Comparison of ENCODE assay signal across 6 cellular contexts in the genomic region with DNA sequence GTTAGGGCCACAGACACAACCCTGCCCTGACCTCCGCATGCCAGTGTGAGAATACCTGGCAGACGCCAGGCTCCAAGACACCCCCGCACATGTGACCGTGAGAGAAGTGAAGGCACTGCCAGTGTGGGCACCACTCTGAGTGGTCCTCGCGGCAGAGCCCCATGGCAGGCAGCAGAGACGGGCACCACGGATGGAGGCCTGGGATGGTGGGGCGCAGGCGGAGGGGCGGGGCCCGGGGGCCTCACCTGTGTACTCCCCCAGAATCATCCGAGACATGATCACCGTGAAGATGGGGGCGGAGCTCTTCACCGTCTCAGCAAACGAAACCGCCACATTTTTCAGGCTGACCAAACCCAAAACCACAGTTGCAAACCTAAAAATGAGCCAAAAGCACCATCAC. TPM values are rescaled to one million over a fixed set of nuclear protein-coding genes. Genes with fewer than 3 reads are reported as not detected.
DNase-seq lines count a peak whose midpoint lies in the region; ATAC-seq, FAIRE-seq and TF ChIP-seq lines count a peak whose summit lies in the region.
"Not testable (repeated sequence)": the region's sequence is repeated elsewhere in the genome, so short reads cannot be mapped to it uniquely, and the experiment has no call there.

No MANE protein-coding gene starts in this region.

- POLR2A ChIA-PET in OCI-LY7 (lab: Charles Lee); K562 (lab: Yijun Ruan, JAX): not testable (repeated sequence)

- H3K4me2 ChIP-seq in OCI-LY7 (ENCODE audit: low read length), result peak overlapping the region; percentile 55; the same call in 1 of the 2 replicates
- H3K4me2 ChIP-seq in K562 (ENCODE audit: insufficient read depth, low read length), result not testable (repeated sequence)

- not testable (repeated sequence) for H3K27me3 ChIP-seq in K562 (ENCODE audit: control insufficient read depth in 2 of 2, insufficient read depth in 2 of 2, low read length in 2 of 2); lower lobe of right lung (ENCODE audit: low read depth)

- H3K9me3 Mint-ChIP-seq in stimulated activated memory B cell treated with anti-CD40 and anti-IgM and Interleukin-4, amounts not matched to agents 10 μg/mL and 1 μg/mL and 100 μg/mL, for 72 hours, result not testable (repeated sequence)

- not testable (repeated sequence) for H3K27me3 Mint-ChIP-seq in stimulated activated memory B cell treated with anti-CD40 and anti-IgM and Interleukin-4, amounts not matched to agents 10 μg/mL and 1 μg/mL and 100 μg/mL, for 72 hours

- H2AFZ ChIP-seq in OCI-LY7 (ENCODE audit: low read length); K562 (ENCODE audit: low read depth, low read length): not testable (repeated sequence)

- H3K4me3 ChIP-seq in OCI-LY7 (ENCODE audit: low read depth, low read length, poor library complexity, severe bottlenecking); K562; lower lobe of right lung: not testable (repeated sequence)

- CTCF ChIA-PET in OCI-LY7 (lab: Charles Lee; ENCODE audit: unreplicated experiment); K562 (lab: Yijun Ruan, JAX; ENCODE audit: low intra/inter-chr PET ratio): not testable (repeated sequence)

- H3K9me1 ChIP-seq in K562 (ENCODE audit: control insufficient read depth, insufficient read depth, low read length), result not testable (repeated sequence)

- not testable (repeated sequence) for H3K4me3 Mint-ChIP-seq in stimulated activated memory B cell treated with anti-CD40 and anti-IgM and Interleukin-4, amounts not matched to agents 10 μg/mL and 1 μg/mL and 100 μg/mL, for 72 hours

- H3K27ac ChIP-seq in OCI-LY7 (ENCODE audit: low read depth, low read length, poor library complexity, severe bottlenecking), result peak overlapping the region; percentile 40
- H3K27ac ChIP-seq in K562 (ENCODE audit: extremely low read depth, low read depth, low read length); lower lobe of right lung: not testable (repeated sequence)

- H3K79me2 ChIP-seq in OCI-LY7 (ENCODE audit: insufficient read depth, low read depth, low read length), result not testable (repeated sequence)
- peaks cover 15% of the 10 kb centered on the region for H3K79me2 ChIP-seq in K562 (ENCODE audit: control insufficient read depth, insufficient read depth, low read length)

- in situ Hi-C loops in K562 (cut with MboI), result not testable (repeated sequence)

- TF ChIP-seq POLR2A in K562 (conservative IDR thresholded peaks at IDR 0.05), result not testable (repeated sequence)

- ATAC-seq in HG02885 (IDR thresholded peaks at IDR 0.05; ENCODE audit: poor library complexity, unreplicated experiment) (peak; percentile 33), lower lobe of right lung (peak in 1 of 2 donors; percentile 29)
- ATAC-seq in K562, result not testable (repeated sequence)
- ATAC-seq in stimulated activated memory B cell treated with anti-CD40 and anti-IgM and Interleukin-4, amounts not matched to agents 10 μg/mL and 1 μg/mL and 100 μg/mL, for 72 hours, result peak; percentile 4

- peaks cover 20% of the 10 kb centered on the region; the same call in 1 of the 2 replicates for H3K36me3 ChIP-seq in OCI-LY7 (ENCODE audit: insufficient read depth, low read length)
- H3K36me3 ChIP-seq in K562 (ENCODE audit: control insufficient read depth, insufficient read depth, low read length), result peaks cover 16% of the 10 kb centered on the region; the same call in 2 of the 3 replicates
- peaks cover 24% of the 10 kb centered on the region for H3K36me3 ChIP-seq in lower lobe of right lung

- H3K9me2 ChIP-seq in OCI-LY7 (ENCODE audit: insufficient read depth, low read length), result not testable (repeated sequence)

- H3K4me1 ChIP-seq in OCI-LY7 (ENCODE audit: insufficient read depth, low read length, poor library complexity, severe bottlenecking) (peaks cover 35% of the 10 kb centered on the region), K562 (replicated peaks in 1 of 2; ENCODE audit: control insufficient read depth in 2 of 2, insufficient read depth in 2 of 2, low read length in 2 of 2) (peaks cover 0 to 20% of the 10 kb centered on the region in 2 experiments; a peak in 3 of 5 replicates)
- not testable (repeated sequence) for H3K4me1 ChIP-seq in lower lobe of right lung

- H3K36me3 Mint-ChIP-seq in stimulated activated memory B cell treated with anti-CD40 and anti-IgM and Interleukin-4, amounts not matched to agents 10 μg/mL and 1 μg/mL and 100 μg/mL, for 72 hours, result peaks cover 10% of the 10 kb centered on the region

- H3K9ac ChIP-seq in K562 (ENCODE audit: insufficient read depth in 1 of 2, low read depth in 2 of 2, low read length in 2 of 2), result not testable (repeated sequence)

- not testable (repeated sequence) for TF ChIP-seq EP300 in K562 (IDR thresholded peaks at IDR 0.05; ENCODE audit: low read length)

- not testable (repeated sequence) for BruUV-seq in OCI-LY7 (replicated peaks; lab: Mats Ljungman, UMichigan); K562 (replicated peaks; lab: Mats Ljungman, UMichigan)

- peak; percentile 97 for FAIRE-seq in GM18507 (lab: Jason Lieb, UNC)
- peak; percentile 29 for FAIRE-seq in K562 (lab: Jason Lieb, UNC)

- not testable (repeated sequence) for H3K9me3 ChIP-seq in OCI-LY7 (ENCODE audit: low read length); K562 (replicated peaks; ENCODE audit: control insufficient read depth, insufficient read depth, low read depth, low read length); lower lobe of right lung

- intact Hi-C loops in OCI-LY7 (cut with micrococcal nuclease; ENCODE audit: unreplicated experiment); K562 (cut with micrococcal nuclease); lower lobe of right lung (cut with DNase I): not testable (repeated sequence)

- 100% methylated on average over 3 of the region's 18 CpGs for WGBS in K562 (ENCODE audit: insufficient coverage, low coverage, missing lambda C conversion rate)

- TF ChIP-seq RAD21 in K562 (CRISPR knock-in tag; conservative IDR thresholded peaks at IDR 0.05 in 1 of 2, IDR thresholded peaks at IDR 0.05 in 1 of 2), result not testable (repeated sequence)

- TF ChIP-seq CTCF in OCI-LY7 (conservative IDR thresholded peaks at IDR 0.05; ENCODE audit: low read length); K562 (IDR thresholded peaks at IDR 0.05 in 2 of 3, conservative IDR thresholded peaks at IDR 0.05 in 1 of 3; ENCODE audit: insufficient read depth in 2 of 3, low read depth in 1 of 3, low read length in 3 of 3); lower lobe of right lung (IDR thresholded peaks at IDR 0.05): not testable (repeated sequence)

- H4K20me1 ChIP-seq in OCI-LY7 (ENCODE audit: insufficient read depth, low read length); K562 (replicated peaks; ENCODE audit: control insufficient read depth, insufficient read depth, low read length): not testable (repeated sequence)

- DNase-seq in GM18507 (ENCODE audit: extremely low spot score, insufficient read length, low read depth); OCI-LY7 (ENCODE audit: low spot score); K562 (ENCODE audit: extremely low read depth in 1 of 4, low spot score in 3 of 4): not testable (repeated sequence)
- peak; percentile 14 for DNase-seq in lower lobe of right lung

- not testable (repeated sequence) for H3K27ac Mint-ChIP-seq in stimulated activated memory B cell treated with anti-CD40 and anti-IgM and Interleukin-4, amounts not matched to agents 10 μg/mL and 1 μg/mL and 100 μg/mL, for 72 hours

- H3K4me1 Mint-ChIP-seq in stimulated activated memory B cell treated with anti-CD40 and anti-IgM and Interleukin-4, amounts not matched to agents 10 μg/mL and 1 μg/mL and 100 μg/mL, for 72 hours, result peaks cover 36% of the 10 kb centered on the region

RNA-seq across cellular contexts. Expression of a gene that starts 16.4 kb away (rescaled TPM):
- 21.6 and 24.0 TPM in 2 replicates for total RNA-seq in OCI-LY7 (2014; rRNA removed; shearing (Covaris generic))
- total RNA-seq in OCI-LY7 (2022) (44.2 and 51.5 TPM in 2 replicates), K562 (2014; rRNA removed) (28.3 and 29.8 TPM in 2 replicates), K562 (2014; rRNA removed; fragmentation: Illumina TruSeq; extraction: Trizol) (13.3 and 18.5 TPM in 2 replicates), K562 (2015; rRNA removed; fragmentation: Illumina TruSeq; extraction: Trizol) (18.6 and 19.5 TPM in 2 replicates), K562 (2021) (27.7 and 34.7 TPM in 2 replicates), lower lobe of right lung (23.0 TPM)
- total RNA-seq in K562 (2011; cell fraction: chromatin; rRNA removed; ENCODE audit: low replicate concordance), result 24.3 and 27.2 TPM in 2 replicates
- 12.2 and 15.8 TPM in 2 replicates for total RNA-seq in K562 (2011; cell fraction: nucleolus; rRNA removed)
- total RNA-seq in K562 (2011; cell fraction: nucleoplasm; rRNA removed), result 12.0 TPM in 2 replicates
- polyA plus RNA-seq in K562 (2011; rRNA removed) (6.2 and 6.5 TPM in 2 replicates), K562 (2014; fragmentation: Illumina TruSeq; extraction: Trizol) (50.8 and 52.2 TPM in 2 replicates), K562 (2014; fragmentation: Nextera tagmentation; extraction: Ambion mirVana) (1 to 10 TPM; 2.8 to 3.1 TPM), K562 (2014; rRNA removed) (33.1 and 42.2 TPM in 2 replicates)
- 6.4 and 10.3 TPM in 2 replicates for polyA plus RNA-seq in K562 (2011; cell fraction: cytosol; rRNA removed)
- polyA plus RNA-seq in K562 (2011; cell fraction: nucleus; rRNA removed), result 28.0 and 40.4 TPM in 2 replicates
- 42.4 and 48.6 TPM in 2 replicates for polyA plus RNA-seq in K562 (2012)
- 2.8 and 3.3 TPM in 2 replicates for polyA minus RNA-seq in K562 (2011; rRNA and poly(A)+ RNA removed)
- 5.3 and 6.9 TPM in 2 replicates for polyA minus RNA-seq in K562 (2011; cell fraction: cytosol; rRNA and poly(A)+ RNA removed)
- polyA minus RNA-seq in K562 (2011; cell fraction: nucleus; rRNA and poly(A)+ RNA removed), result 3.8 and 5.3 TPM in 2 replicates

RNA-seq across cellular contexts. Expression of a gene that starts 17.4 kb away (rescaled TPM):
- total RNA-seq in OCI-LY7 (2014; rRNA removed; shearing (Covaris generic)), result 24.2 and 26.6 TPM in 2 replicates
- 58.9 and 61.2 TPM in 2 replicates for total RNA-seq in OCI-LY7 (2022)
- total RNA-seq in K562 (2011; cell fraction: chromatin; rRNA removed; ENCODE audit: low replicate concordance), result 99.6 and 161 TPM in 2 replicates
- 107 and 109 TPM in 2 replicates for total RNA-seq in K562 (2011; cell fraction: nucleolus; rRNA removed)
- total RNA-seq in K562 (2011; cell fraction: nucleoplasm; rRNA removed), result 98.4 and 102 TPM in 2 replicates
- 18.4 and 22.5 TPM in 2 replicates for total RNA-seq in K562 (2014; rRNA removed)
- total RNA-seq in K562 (2014; rRNA removed; fragmentation: Illumina TruSeq; extraction: Trizol), result 14.8 TPM in 2 replicates
- 20.7 and 21.9 TPM in 2 replicates for total RNA-seq in K562 (2015; rRNA removed; fragmentation: Illumina TruSeq; extraction: Trizol)
- total RNA-seq in K562 (2021), result 38.9 and 44.6 TPM in 2 replicates
- 30.8 and 36.5 TPM in 2 replicates for polyA plus RNA-seq in K562 (2011; rRNA removed)
- polyA plus RNA-seq in K562 (2011; cell fraction: cytosol; rRNA removed), result 33.9 and 35.2 TPM in 2 replicates
- 139 and 182 TPM in 2 replicates for polyA plus RNA-seq in K562 (2011; cell fraction: nucleus; rRNA removed)
- polyA plus RNA-seq in K562 (2012), result 28.9 and 66.9 TPM in 2 replicates
- 29.5 and 31.5 TPM in 2 replicates for polyA plus RNA-seq in K562 (2014; fragmentation: Illumina TruSeq; extraction: Trizol)
- polyA plus RNA-seq in K562 (2014; fragmentation: Nextera tagmentation; extraction: Ambion mirVana), result 1 to 10 TPM; 4.7 to 5.2 TPM
- polyA plus RNA-seq in K562 (2014; rRNA removed), result 29.8 and 34.1 TPM in 2 replicates
- 19.2 and 25.3 TPM in 2 replicates for polyA minus RNA-seq in K562 (2011; rRNA and poly(A)+ RNA removed)
- 23.7 and 23.9 TPM in 2 replicates for polyA minus RNA-seq in K562 (2011; cell fraction: cytosol; rRNA and poly(A)+ RNA removed)
- polyA minus RNA-seq in K562 (2011; cell fraction: nucleus; rRNA and poly(A)+ RNA removed), result 26.0 and 28.7 TPM in 2 replicates
- 52.7 TPM for total RNA-seq in lower lobe of right lung

RNA-seq across cellular contexts. Expression of a gene that starts 43.2 kb away (rescaled TPM):
- 1.3 and 2.2 TPM in 2 replicates for total RNA-seq in OCI-LY7 (2014; rRNA removed; shearing (Covaris generic))
- total RNA-seq in OCI-LY7 (2022) (7.6 and 8.7 TPM in 2 replicates), K562 (2014; rRNA removed) (0.65 and 1.2 TPM in 2 replicates), K562 (2014; rRNA removed; fragmentation: Illumina TruSeq; extraction: Trizol) (not detected in 2 replicates), K562 (2015; rRNA removed; fragmentation: Illumina TruSeq; extraction: Trizol) (not detected in 2 replicates), K562 (2021) (0.38 and 1.3 TPM in 2 replicates), lower lobe of right lung (27.2 TPM)
- total RNA-seq in K562 (2011; cell fraction: chromatin; rRNA removed; ENCODE audit: low replicate concordance), result 1.7 and 4.4 TPM in 2 replicates
- total RNA-seq in K562 (2011; cell fraction: nucleolus; rRNA removed), result 4.9 and 5.5 TPM in 2 replicates
- 1.3 and 2.1 TPM in 2 replicates for total RNA-seq in K562 (2011; cell fraction: nucleoplasm; rRNA removed)
- polyA plus RNA-seq in K562 (2011; rRNA removed) (0.30 and 0.45 TPM in 2 replicates), K562 (2014; fragmentation: Illumina TruSeq; extraction: Trizol) (not detected in 2 replicates), K562 (2014; fragmentation: Nextera tagmentation; extraction: Ambion mirVana) (not detected), K562 (2014; rRNA removed) (0.28 and 0.80 TPM in 2 replicates)
- polyA plus RNA-seq in K562 (2011; cell fraction: cytosol; rRNA removed), result 0.27 and 1.3 TPM in 2 replicates
- polyA plus RNA-seq in K562 (2011; cell fraction: nucleus; rRNA removed), result 2.7 and 9.6 TPM in 2 replicates
- polyA plus RNA-seq in K562 (2012), result 0.83 and 2.5 TPM in 2 replicates
- not detected in 2 replicates for polyA minus RNA-seq in K562 (2011; rRNA and poly(A)+ RNA removed)
- polyA minus RNA-seq in K562 (2011; cell fraction: cytosol; rRNA and poly(A)+ RNA removed), result not detected in 2 replicates
- polyA minus RNA-seq in K562 (2011; cell fraction: nucleus; rRNA and poly(A)+ RNA removed), result 0.44 and 2.0 TPM in 2 replicates

RNA-seq across cellular contexts. Expression of a gene that starts 48.9 kb away (rescaled TPM):
- 50.9 and 66.1 TPM in 2 replicates for total RNA-seq in OCI-LY7 (2014; rRNA removed; shearing (Covaris generic))
- total RNA-seq in OCI-LY7 (2022), result 90.5 and 92.1 TPM in 2 replicates
- 123 and 215 TPM in 2 replicates for total RNA-seq in K562 (2011; cell fraction: chromatin; rRNA removed; ENCODE audit: low replicate concordance)
- 128 and 164 TPM in 2 replicates for total RNA-seq in K562 (2011; cell fraction: nucleolus; rRNA removed)
- total RNA-seq in K562 (2011; cell fraction: nucleoplasm; rRNA removed), result 71.6 and 88.8 TPM in 2 replicates
- 44.4 and 48.8 TPM in 2 replicates for total RNA-seq in K562 (2014; rRNA removed)
- total RNA-seq in K562 (2014; rRNA removed; fragmentation: Illumina TruSeq; extraction: Trizol), result 15.2 and 18.4 TPM in 2 replicates
- total RNA-seq in K562 (2015; rRNA removed; fragmentation: Illumina TruSeq; extraction: Trizol), result 33.6 and 43.9 TPM in 2 replicates
- total RNA-seq in K562 (2021), result 58.5 and 71.0 TPM in 2 replicates
- polyA plus RNA-seq in K562 (2011; rRNA removed), result 13.0 and 17.4 TPM in 2 replicates
- polyA plus RNA-seq in K562 (2011; cell fraction: cytosol; rRNA removed), result 10.4 and 24.1 TPM in 2 replicates
- 167 and 314 TPM in 2 replicates for polyA plus RNA-seq in K562 (2011; cell fraction: nucleus; rRNA removed)
- polyA plus RNA-seq in K562 (2012), result 54.0 and 63.7 TPM in 2 replicates
- 49.8 and 53.1 TPM in 2 replicates for polyA plus RNA-seq in K562 (2014; fragmentation: Illumina TruSeq; extraction: Trizol)
- polyA plus RNA-seq in K562 (2014; fragmentation: Nextera tagmentation; extraction: Ambion mirVana), result 1 to 10 TPM; 4.5 to 8.4 TPM
- 49.5 and 67.0 TPM in 2 replicates for polyA plus RNA-seq in K562 (2014; rRNA removed)
- 8.1 and 9.7 TPM in 2 replicates for polyA minus RNA-seq in K562 (2011; rRNA and poly(A)+ RNA removed)
- polyA minus RNA-seq in K562 (2011; cell fraction: cytosol; rRNA and poly(A)+ RNA removed), result 143 and 147 TPM in 2 replicates
- 39.7 and 41.0 TPM in 2 replicates for polyA minus RNA-seq in K562 (2011; cell fraction: nucleus; rRNA and poly(A)+ RNA removed)
- total RNA-seq in lower lobe of right lung, result 56.1 TPM

RNA-seq across cellular contexts. Expression of a gene that starts 59.9 kb away (rescaled TPM):
- total RNA-seq in OCI-LY7 (2014; rRNA removed; shearing (Covaris generic)), result 46.4 and 64.9 TPM in 2 replicates
- total RNA-seq in OCI-LY7 (2022) (54.0 and 55.3 TPM in 2 replicates), K562 (2014; rRNA removed) (13.1 and 18.6 TPM in 2 replicates), K562 (2014; rRNA removed; fragmentation: Illumina TruSeq; extraction: Trizol) (0.48 and 0.62 TPM in 2 replicates), K562 (2015; rRNA removed; fragmentation: Illumina TruSeq; extraction: Trizol) (3.1 and 4.9 TPM in 2 replicates), K562 (2021) (17.0 and 17.2 TPM in 2 replicates), lower lobe of right lung (82.5 TPM)
- 59.7 and 195 TPM in 2 replicates for total RNA-seq in K562 (2011; cell fraction: chromatin; rRNA removed; ENCODE audit: low replicate concordance)
- 141 and 146 TPM in 2 replicates for total RNA-seq in K562 (2011; cell fraction: nucleolus; rRNA removed)
- total RNA-seq in K562 (2011; cell fraction: nucleoplasm; rRNA removed), result 57.8 and 65.2 TPM in 2 replicates
- polyA plus RNA-seq in K562 (2011; rRNA removed) (6.6 and 10.1 TPM in 2 replicates), K562 (2014; fragmentation: Illumina TruSeq; extraction: Trizol) (0.80 and 1.4 TPM in 2 replicates), K562 (2014; fragmentation: Nextera tagmentation; extraction: Ambion mirVana) (under 1 TPM in 1 of 2 experiments, not detected in 1; 0.04 TPM), K562 (2014; rRNA removed) (12.0 and 16.8 TPM in 2 replicates)
- polyA plus RNA-seq in K562 (2011; cell fraction: cytosol; rRNA removed), result 9.9 and 25.0 TPM in 2 replicates
- 105 and 181 TPM in 2 replicates for polyA plus RNA-seq in K562 (2011; cell fraction: nucleus; rRNA removed)
- polyA plus RNA-seq in K562 (2012), result 16.8 and 55.2 TPM in 2 replicates
- polyA minus RNA-seq in K562 (2011; rRNA and poly(A)+ RNA removed), result 4.4 and 5.2 TPM in 2 replicates
- 7.8 and 14.8 TPM in 2 replicates for polyA minus RNA-seq in K562 (2011; cell fraction: cytosol; rRNA and poly(A)+ RNA removed)
- polyA minus RNA-seq in K562 (2011; cell fraction: nucleus; rRNA and poly(A)+ RNA removed), result 40.3 and 45.4 TPM in 2 replicates
